15 cellular contexts compared by ENCODE assay signal in genomic region chr7:133315332-133316040, GRCh38.
DNase-seq lines count a peak whose midpoint lies in the region; ATAC-seq and TF ChIP-seq lines count a peak whose summit lies in the region.
"Had no signal": no experiment of that assay in that cellular context is flagged by ENCODE, and none has a peak within 500 bp of the region (broad histone marks: within the 10 kb centered on the region; RNA-seq: fewer than 3 reads in every experiment).

No MANE protein-coding gene starts in this region.

- H3K27ac Mint-ChIP-seq in HFFc6 = peak overlapping the region; percentile 29
- H3K27ac Mint-ChIP-seq: activated CD4-positive, alpha-beta T cell treated with anti-CD3 and anti-CD28 coated beads, Interleukin-2, amount 10 ng/mL, durations not matched to agents 24 days and 14 days; B cell had no signal

- TF ChIP-seq POLR2A in ovary (IDR thresholded peaks at IDR 0.05) = no peak

- H3K4me1 Mint-ChIP-seq in HFFc6 (ENCODE audit: low read depth) = peaks cover 25% of the 10 kb centered on the region
- H3K4me1 Mint-ChIP-seq: B cell had no signal

- H3K27me3 ChIP-seq in right atrium auricular region = no peaks in the 10 kb centered on the region
- no peaks in the 10 kb centered on the region for H3K27me3 ChIP-seq in ovary
- H3K27me3 ChIP-seq: suprapubic skin had no signal

- no peak overlapping the region for H3K4me3 Mint-ChIP-seq in HFFc6
- H3K4me3 Mint-ChIP-seq: activated CD4-positive, alpha-beta T cell treated with anti-CD3 and anti-CD28 coated beads, Interleukin-2, amount 10 ng/mL, durations not matched to agents 24 days and 14 days; B cell had no signal

- no peaks in the 10 kb centered on the region for H3K4me1 ChIP-seq in right atrium auricular region
- H3K4me1 ChIP-seq in ovary (ENCODE audit: insufficient read depth) = no peaks in the 10 kb centered on the region
- H3K4me1 ChIP-seq: suprapubic skin had no signal

- 78 to 85% (median 83%) methylated on average over 6 of the region's 6 CpGs for WGBS in ovary, 3 donors

- H3K36me3 Mint-ChIP-seq in HFFc6 (ENCODE audit: low read depth) = peaks cover 14% of the 10 kb centered on the region

- DNase-seq in AG10803 (ENCODE audit: low read depth) (peak; percentile 70), HFFc6 (peak; percentile 36), choroid plexus epithelial cell (ENCODE audit: low read depth) (peak; percentile 56), myocyte (ENCODE audit: low read depth) (peak; percentile 40), right atrium auricular region (ENCODE audit: low spot score) (no peak), activated T-cell treated with anti-CD3 and anti-CD28 coated beads for 4 hours (no peak), ovary (no peak)
- DNase-seq: activated CD4-positive, alpha-beta T cell treated with anti-CD3 and anti-CD28 coated beads, Interleukin-2, amount 10 ng/mL, durations not matched to agents 24 days and 14 days; aorta; NCI-H446; stimulated activated CD8-positive, alpha-beta memory T cell treated with anti-CD3 and anti-CD28 coated beads, Interleukin-4, amount 100 ng/mL, for 48 hours had no signal

- H3K27ac ChIP-seq in right atrium auricular region (no peak overlapping the region), ovary (no peak overlapping the region)
- H3K27ac ChIP-seq: coronary artery, suprapubic skin had no signal

- no peaks in the 10 kb centered on the region for H3K27me3 Mint-ChIP-seq in HFFc6 (ENCODE audit: insufficient read depth)
- H3K27me3 Mint-ChIP-seq: activated CD4-positive, alpha-beta T cell treated with anti-CD3 and anti-CD28 coated beads, Interleukin-2, amount 10 ng/mL, durations not matched to agents 24 days and 14 days; B cell had no signal

- H3K9me3 Mint-ChIP-seq in HFFc6 = no peaks in the 10 kb centered on the region; the same call in 1 of the 2 replicates

- no peak for ATAC-seq in GM18861 (IDR thresholded peaks at IDR 0.05; ENCODE audit: unreplicated experiment)

- intact Hi-C loops in ovary (cut with DNase I) = no loop called here

- peaks cover 5% of the 10 kb centered on the region for H3K36me3 ChIP-seq in right atrium auricular region
- no peaks in the 10 kb centered on the region for H3K36me3 ChIP-seq in ovary

- no peak overlapping the region for H3K4me3 ChIP-seq in AG10803 (ENCODE audit: low read length)
- no peak overlapping the region for H3K4me3 ChIP-seq in choroid plexus epithelial cell (ENCODE audit: low read depth, low read length)
- H3K4me3 ChIP-seq in right atrium auricular region = no peak overlapping the region
- no peak overlapping the region for H3K4me3 ChIP-seq in ovary
- H3K4me3 ChIP-seq: coronary artery, suprapubic skin had no signal

- no peak for TF ChIP-seq EP300 in ovary (IDR thresholded peaks at IDR 0.05)

- no peaks in the 10 kb centered on the region for H3K9me3 ChIP-seq in right atrium auricular region
- H3K9me3 ChIP-seq in ovary = no peaks in the 10 kb centered on the region
- H3K9me3 ChIP-seq: suprapubic skin had no signal

- TF ChIP-seq CTCF in AG10803 (conservative IDR thresholded peaks at IDR 0.05; ENCODE audit: low read length) (no peak), HFFc6 (IDR thresholded peaks at IDR 0.05) (no peak), choroid plexus epithelial cell (conservative IDR thresholded peaks at IDR 0.05; ENCODE audit: low read depth, low read length) (no peak), right atrium auricular region (IDR thresholded peaks at IDR 0.05) (no peak), ovary (IDR thresholded peaks at IDR 0.05) (no peak)

Comparison
In these comparisons a context has a peak if more than half of its experiments do, and no peak if none do; other contexts are left out.
1. DNase-seq: peak in AG10803 (single experiment), HFFc6 (single experiment), choroid plexus epithelial cell (single experiment) and myocyte (single experiment); none in right atrium auricular region (single experiment), activated T-cell treated with anti-CD3 and anti-CD28 coated beads for 4 hours (single experiment) and ovary (0 of 5).